ENCODE assay signal across 1 cellular context in the genomic region with DNA sequence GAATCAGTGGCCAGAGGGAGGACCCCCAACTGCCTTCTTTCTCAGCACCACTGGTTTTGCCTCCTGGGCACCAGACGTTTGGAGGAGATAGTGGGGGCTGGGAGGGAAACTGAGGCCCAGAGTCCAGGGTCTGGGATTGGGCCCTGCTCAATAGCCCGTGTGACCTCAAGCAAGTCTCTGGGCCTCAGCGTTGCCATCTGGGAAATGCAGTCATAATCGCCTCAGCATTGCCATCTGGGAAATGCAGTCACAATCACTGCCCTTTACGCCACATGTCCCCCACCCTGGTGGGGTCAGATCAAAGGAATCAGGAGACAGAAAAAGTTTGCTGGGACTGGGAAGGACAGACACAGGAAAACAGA.
TF ChIP-seq lines count a peak whose summit lies in the region.

No MANE protein-coding gene starts in this region.

TF ChIP-seq in GM12878, 131 proteins besides CTCF, POLR2A, EP300 and RAD21 (continued from another document):
- TF ChIP-seq, protein P1, sequence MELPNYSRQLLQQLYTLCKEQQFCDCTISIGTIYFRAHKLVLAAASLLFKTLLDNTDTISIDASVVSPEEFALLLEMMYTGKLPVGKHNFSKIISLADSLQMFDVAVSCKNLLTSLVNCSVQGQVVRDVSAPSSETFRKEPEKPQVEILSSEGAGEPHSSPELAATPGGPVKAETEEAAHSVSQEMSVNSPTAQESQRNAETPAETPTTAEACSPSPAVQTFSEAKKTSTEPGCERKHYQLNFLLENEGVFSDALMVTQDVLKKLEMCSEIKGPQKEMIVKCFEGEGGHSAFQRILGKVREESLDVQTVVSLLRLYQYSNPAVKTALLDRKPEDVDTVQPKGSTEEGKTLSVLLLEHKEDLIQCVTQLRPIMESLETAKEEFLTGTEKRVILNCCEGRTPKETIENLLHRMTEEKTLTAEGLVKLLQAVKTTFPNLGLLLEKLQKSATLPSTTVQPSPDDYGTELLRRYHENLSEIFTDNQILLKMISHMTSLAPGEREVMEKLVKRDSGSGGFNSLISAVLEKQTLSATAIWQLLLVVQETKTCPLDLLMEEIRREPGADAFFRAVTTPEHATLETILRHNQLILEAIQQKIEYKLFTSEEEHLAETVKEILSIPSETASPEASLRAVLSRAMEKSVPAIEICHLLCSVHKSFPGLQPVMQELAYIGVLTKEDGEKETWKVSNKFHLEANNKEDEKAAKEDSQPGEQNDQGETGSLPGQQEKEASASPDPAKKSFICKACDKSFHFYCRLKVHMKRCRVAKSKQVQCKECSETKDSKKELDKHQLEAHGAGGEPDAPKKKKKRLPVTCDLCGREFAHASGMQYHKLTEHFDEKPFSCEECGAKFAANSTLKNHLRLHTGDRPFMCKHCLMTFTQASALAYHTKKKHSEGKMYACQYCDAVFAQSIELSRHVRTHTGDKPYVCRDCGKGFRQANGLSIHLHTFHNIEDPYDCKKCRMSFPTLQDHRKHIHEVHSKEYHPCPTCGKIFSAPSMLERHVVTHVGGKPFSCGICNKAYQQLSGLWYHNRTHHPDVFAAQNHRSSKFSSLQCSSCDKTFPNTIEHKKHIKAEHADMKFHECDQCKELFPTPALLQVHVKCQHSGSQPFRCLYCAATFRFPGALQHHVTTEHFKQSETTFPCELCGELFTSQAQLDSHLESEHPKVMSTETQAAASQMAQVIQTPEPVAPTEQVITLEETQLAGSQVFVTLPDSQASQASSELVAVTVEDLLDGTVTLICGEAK (IDR thresholded peaks at IDR 0.05; ENCODE audit: borderline replicate concordance) = no peak
- TF ChIP-seq MEF2B (IDR thresholded peaks at IDR 0.05; ENCODE audit: partially characterized antibody, poor library complexity, severe bottlenecking) (no peak), SRF (IDR thresholded peaks at IDR 0.05; ENCODE audit: low read depth in 2 of 2, low read length in 2 of 2) (no peak), CBFB (IDR thresholded peaks at IDR 0.05; ENCODE audit: low read depth) (no peak), HCFC1 (IDR thresholded peaks at IDR 0.05; ENCODE audit: low read length) (peak; percentile 49; the same call in 1 of the 2 replicates), LARP7 (IDR thresholded peaks at IDR 0.05) (0 out of 2 replicates have a peak, but pooled peaks have one; percentile 70), SP1 (IDR thresholded peaks at IDR 0.05; ENCODE audit: low read depth, low read length) (no peak), CBX3 (IDR thresholded peaks at IDR 0.05; ENCODE audit: borderline replicate concordance, low read depth) (no peak), RFX5 (IDR thresholded peaks at IDR 0.05; ENCODE audit: low read depth, low read length) (no peak), MTA2 (IDR thresholded peaks at IDR 0.05; ENCODE audit: low read depth) (no peak), TCF3 (IDR thresholded peaks at IDR 0.05; ENCODE audit: borderline replicate concordance, insufficient read depth, low read depth, low read length) (no peak)
- TF ChIP-seq, protein P2, sequence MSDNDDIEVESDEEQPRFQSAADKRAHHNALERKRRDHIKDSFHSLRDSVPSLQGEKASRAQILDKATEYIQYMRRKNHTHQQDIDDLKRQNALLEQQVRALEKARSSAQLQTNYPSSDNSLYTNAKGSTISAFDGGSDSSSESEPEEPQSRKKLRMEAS (IDR thresholded peaks at IDR 0.05; ENCODE audit: low read depth, low read length) = no peak
- TF ChIP-seq, protein P3, sequence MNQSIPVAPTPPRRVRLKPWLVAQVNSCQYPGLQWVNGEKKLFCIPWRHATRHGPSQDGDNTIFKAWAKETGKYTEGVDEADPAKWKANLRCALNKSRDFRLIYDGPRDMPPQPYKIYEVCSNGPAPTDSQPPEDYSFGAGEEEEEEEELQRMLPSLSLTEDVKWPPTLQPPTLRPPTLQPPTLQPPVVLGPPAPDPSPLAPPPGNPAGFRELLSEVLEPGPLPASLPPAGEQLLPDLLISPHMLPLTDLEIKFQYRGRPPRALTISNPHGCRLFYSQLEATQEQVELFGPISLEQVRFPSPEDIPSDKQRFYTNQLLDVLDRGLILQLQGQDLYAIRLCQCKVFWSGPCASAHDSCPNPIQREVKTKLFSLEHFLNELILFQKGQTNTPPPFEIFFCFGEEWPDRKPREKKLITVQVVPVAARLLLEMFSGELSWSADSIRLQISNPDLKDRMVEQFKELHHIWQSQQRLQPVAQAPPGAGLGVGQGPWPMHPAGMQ (IDR thresholded peaks at IDR 0.05; ENCODE audit: borderline replicate concordance) = no peak
- TF ChIP-seq, protein P4, sequence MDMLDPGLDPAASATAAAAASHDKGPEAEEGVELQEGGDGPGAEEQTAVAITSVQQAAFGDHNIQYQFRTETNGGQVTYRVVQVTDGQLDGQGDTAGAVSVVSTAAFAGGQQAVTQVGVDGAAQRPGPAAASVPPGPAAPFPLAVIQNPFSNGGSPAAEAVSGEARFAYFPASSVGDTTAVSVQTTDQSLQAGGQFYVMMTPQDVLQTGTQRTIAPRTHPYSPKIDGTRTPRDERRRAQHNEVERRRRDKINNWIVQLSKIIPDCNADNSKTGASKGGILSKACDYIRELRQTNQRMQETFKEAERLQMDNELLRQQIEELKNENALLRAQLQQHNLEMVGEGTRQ (IDR thresholded peaks at IDR 0.05; ENCODE audit: borderline replicate concordance, low read depth, low read length) = no peak
